In genomic region chr2:108786354-108787208, GRCh38 we compare ENCODE assay signal across 1 cellular context.
TF ChIP-seq lines count a peak whose summit lies in the region.

TSS of gene CCDC138 (plus strand) at chr2:108786771. CDS start at chr2:108786823, 52 bp downstream.

TF ChIP-seq in HepG2, 621 proteins besides CTCF, POLR2A, EP300 and RAD21 (continued from another document):
- peak; percentile 35 for TF ChIP-seq ZNF407 (CRISPR knock-in tag; IDR thresholded peaks at IDR 0.05; ENCODE audit: not compliant biosample characterization)
- 0 out of 2 replicates have a peak, but pooled peaks have one; percentile 11 for TF ChIP-seq NFYC (CRISPR knock-in tag; IDR thresholded peaks at IDR 0.05)
- 0 out of 2 replicates have a peak, but pooled peaks have one; percentile 15 for TF ChIP-seq NFKBIZ (CRISPR knock-in tag; IDR thresholded peaks at IDR 0.05)
- no peak for TF ChIP-seq PHB2 (IDR thresholded peaks at IDR 0.05; ENCODE audit: partially characterized antibody)
- peak; percentile 92; the same call in 1 of the 2 replicates for TF ChIP-seq FOXC1 (CRISPR knock-in tag; IDR thresholded peaks at IDR 0.05; ENCODE audit: borderline replicate concordance)
- TF ChIP-seq SAP130 (CRISPR knock-in tag; IDR thresholded peaks at IDR 0.05; ENCODE audit: low read depth): peak; percentile 97
- no peak for TF ChIP-seq ADNP (CRISPR knock-in tag; IDR thresholded peaks at IDR 0.05)
- TF ChIP-seq ZBTB20 (CRISPR knock-in tag; IDR thresholded peaks at IDR 0.05; ENCODE audit: borderline replicate concordance, low read depth): peak; percentile 77; the same call in 1 of the 2 replicates
- TF ChIP-seq BCL3 (CRISPR knock-in tag; IDR thresholded peaks at IDR 0.05): peak; percentile 30; the same call in 1 of the 2 replicates
- TF ChIP-seq ZNF788 (CRISPR knock-in tag; IDR thresholded peaks at IDR 0.05; ENCODE audit: borderline replicate concordance): peak; percentile 91
- peak; percentile 72 for TF ChIP-seq ZHX2 (IDR thresholded peaks at IDR 0.05; ENCODE audit: low read depth)
- no peak; the same call in 1 of the 2 replicates for TF ChIP-seq ZHX2 (CRISPR knock-in tag; IDR thresholded peaks at IDR 0.05; ENCODE audit: borderline replicate concordance)
- TF ChIP-seq RARG (CRISPR knock-in tag; IDR thresholded peaks at IDR 0.05; ENCODE audit: low read depth): no peak
- no peak for TF ChIP-seq WIZ (CRISPR knock-in tag; IDR thresholded peaks at IDR 0.05)
- no peak for TF ChIP-seq CBX2 (IDR thresholded peaks at IDR 0.05; ENCODE audit: low read depth, low read length)
- no peak for TF ChIP-seq CBX2 (CRISPR knock-in tag; IDR thresholded peaks at IDR 0.05; ENCODE audit: low read depth)
- TF ChIP-seq PHF5A (CRISPR knock-in tag; IDR thresholded peaks at IDR 0.05; ENCODE audit: low read depth, unreplicated experiment): peak; percentile 58
- TF ChIP-seq ZNF512 (CRISPR knock-in tag; IDR thresholded peaks at IDR 0.05): peak; percentile 32; the same call in 1 of the 2 replicates
- TF ChIP-seq NAIF1 (CRISPR knock-in tag; IDR thresholded peaks at IDR 0.05; ENCODE audit: borderline replicate concordance): peak; percentile 78; the same call in 1 of the 2 replicates
- TF ChIP-seq SPEN (CRISPR knock-in tag; IDR thresholded peaks at IDR 0.05; ENCODE audit: low read depth): peak; percentile 93
- no peak for TF ChIP-seq CBX5 (CRISPR knock-in tag; IDR thresholded peaks at IDR 0.05; ENCODE audit: borderline replicate concordance)
- peak; percentile 60; the same call in 1 of the 2 replicates for TF ChIP-seq ZBTB2 (CRISPR knock-in tag; IDR thresholded peaks at IDR 0.05; ENCODE audit: low read depth)
- 0 out of 2 replicates have a peak, but pooled peaks have one; percentile 32 for TF ChIP-seq ZNF263 (CRISPR knock-in tag; IDR thresholded peaks at IDR 0.05)
- TF ChIP-seq KLF6 (CRISPR knock-in tag; IDR thresholded peaks at IDR 0.05): peak; percentile 33; the same call in 1 of the 2 replicates
- TF ChIP-seq ASH2L (IDR thresholded peaks at IDR 0.05; ENCODE audit: insufficient read length, low read depth, low read length): peak; percentile 100
- no peak for TF ChIP-seq SYNCRIP (IDR thresholded peaks at IDR 0.05; ENCODE audit: insufficient read depth, low read depth, low read length)
- TF ChIP-seq ZNF772 (CRISPR knock-in tag; IDR thresholded peaks at IDR 0.05): peak; percentile 87; the same call in 1 of the 2 replicates
- no peak; the same call in 1 of the 2 replicates for TF ChIP-seq TP53 (CRISPR knock-in tag; conservative IDR thresholded peaks at IDR 0.05)
- no peak for TF ChIP-seq ZFYVE20 (CRISPR knock-in tag; IDR thresholded peaks at IDR 0.05; ENCODE audit: borderline replicate concordance, low read depth)
- TF ChIP-seq TSC22D2 (CRISPR knock-in tag; IDR thresholded peaks at IDR 0.05; ENCODE audit: borderline replicate concordance): peak; percentile 78
- TF ChIP-seq ZXDC (CRISPR knock-in tag; IDR thresholded peaks at IDR 0.05): no peak
- no peak for TF ChIP-seq CSRNP2 (CRISPR knock-in tag; conservative IDR thresholded peaks at IDR 0.05; ENCODE audit: low read depth)
TF ChIP-seq in HepG2: peak in this region for 339.
